ENCODE assay signal across 8 cellular contexts in genomic region chr4:48017108-48017527, GRCh38. TPM values are rescaled to one million over a fixed set of nuclear protein-coding genes. Genes with fewer than 3 reads are reported as not detected.
A peak's percentile ranks its signal among the peaks of the same experiment; 100 is the strongest.
DNase-seq lines count a peak whose midpoint lies in the region; ATAC-seq and TF ChIP-seq lines count a peak whose summit lies in the region.

No MANE protein-coding gene starts in this region.

- H3K27me3 ChIP-seq in GM06990 (replicated peaks; ENCODE audit: control insufficient read depth, insufficient read depth, low read length) (no peaks in the 10 kb centered on the region), IMR-90 (ENCODE audit: control insufficient read depth, insufficient read depth, low read length) (peaks cover 12% of the 10 kb centered on the region), esophagus (ENCODE audit: control insufficient read depth in 1 of 2, insufficient read depth in 2 of 2, low read length in 2 of 2) (no peaks in the 10 kb centered on the region), subcutaneous abdominal adipose tissue (ENCODE audit: control insufficient read depth in 5 of 5, insufficient read depth in 4 of 5, low read length in 5 of 5) (peaks cover 0 to 7% (median 0%) of the 10 kb centered on the region in 5 donors)

- H3K27me3 Mint-ChIP-seq in activated CD8-positive, alpha-beta T cell treated with anti-CD3 and anti-CD28 coated beads for 36 hours = peaks cover 16% of the 10 kb centered on the region
- peaks cover 29 to 35% of the 10 kb centered on the region in 2 donors for H3K27me3 Mint-ChIP-seq in natural killer cell (ENCODE audit: low read depth in 2 of 2)

- H3K4me1 ChIP-seq in IMR-90 (ENCODE audit: control insufficient read depth, insufficient read depth, low read length) (no peaks in the 10 kb centered on the region), esophagus (ENCODE audit: control insufficient read depth in 2 of 2, insufficient read depth in 2 of 2, low read length in 1 of 2) (no peaks in the 10 kb centered on the region), subcutaneous abdominal adipose tissue (ENCODE audit: control insufficient read depth in 5 of 5, insufficient read depth in 5 of 5, low read length in 5 of 5) (peaks cover 3 to 23% (median 18%) of the 10 kb centered on the region in 5 donors)

- H3K4me3 Mint-ChIP-seq in activated CD8-positive, alpha-beta T cell treated with anti-CD3 and anti-CD28 coated beads for 36 hours = peak overlapping the region; percentile 79
- peak overlapping the region; percentile 87 for H3K4me3 Mint-ChIP-seq in natural killer cell

- H3K79me1 ChIP-seq in IMR-90 (ENCODE audit: low read depth in 1 of 2, low read length in 2 of 2) = no peaks in the 10 kb centered on the region

- no peak overlapping the region for H3K56ac ChIP-seq in IMR-90 (ENCODE audit: extremely low read depth, insufficient read depth, low read length)

- peak overlapping the region; percentile 96 for H2AFZ ChIP-seq in IMR-90 (replicated peaks; ENCODE audit: low read length, poor library complexity)

- no peaks in the 10 kb centered on the region for H3K9me3 Mint-ChIP-seq in activated CD8-positive, alpha-beta T cell treated with anti-CD3 and anti-CD28 coated beads for 36 hours
- no peaks in the 10 kb centered on the region for H3K9me3 Mint-ChIP-seq in natural killer cell

- H3K18ac ChIP-seq in IMR-90 (ENCODE audit: low read depth, low read length) = no peak overlapping the region

- H3K4me2 ChIP-seq in IMR-90 (ENCODE audit: low read depth, low read length) = peak overlapping the region; percentile 83

- TF ChIP-seq CTCF in GM06990 (IDR thresholded peaks at IDR 0.05; ENCODE audit: insufficient read depth, low read length, poor library complexity, severe bottlenecking) (no peak), IMR-90 (conservative IDR thresholded peaks at IDR 0.05; ENCODE audit: low read depth, low read length) (no peak), natural killer cell (IDR thresholded peaks at IDR 0.05) (no peak)
- TF ChIP-seq CTCF in activated CD8-positive, alpha-beta T cell treated with anti-CD3 and anti-CD28 coated beads for 36 hours (IDR thresholded peaks at IDR 0.05) = no peak

- H3K36me3 ChIP-seq in GM06990 (ENCODE audit: control insufficient read depth, insufficient read depth, low read length) (no peaks in the 10 kb centered on the region), IMR-90 (ENCODE audit: control insufficient read depth, insufficient read depth, low read length) (no peaks in the 10 kb centered on the region), esophagus (ENCODE audit: control insufficient read depth in 2 of 2, insufficient read depth in 2 of 2, low read length in 1 of 2) (no peaks in the 10 kb centered on the region), subcutaneous abdominal adipose tissue (ENCODE audit: control insufficient read depth in 5 of 5, insufficient read depth in 5 of 5, low read length in 5 of 5) (no peaks in the 10 kb centered on the region)

- TF ChIP-seq RAD21 in IMR-90 (IDR thresholded peaks at IDR 0.05; ENCODE audit: low read length) = no peak

- DNase-seq in GM06990 (ENCODE audit: extremely low read depth, insufficient read length) (peak; percentile 43), IMR-90 (peak; percentile 66), natural killer cell (peak; percentile 20)
- DNase-seq in activated CD8-positive, alpha-beta T cell treated with anti-CD3 and anti-CD28 coated beads for 36 hours = peak; percentile 63

- peak overlapping the region; percentile 63 for H3K4me3 ChIP-seq in GM06990 (replicated peaks; ENCODE audit: low read depth, low read length)
- peak overlapping the region; percentile 44 for H3K4me3 ChIP-seq in IMR-90 (ENCODE audit: insufficient read depth, low read depth, low read length)
- H3K4me3 ChIP-seq in esophagus (ENCODE audit: low read depth in 1 of 2, low read length in 2 of 2) = peak overlapping the region; percentile 68 to 75
- peak overlapping the region; percentile 65 to 90 (median 74) for H3K4me3 ChIP-seq in subcutaneous abdominal adipose tissue (ENCODE audit: low read depth in 1 of 5, low read length in 5 of 5)

- CTCF ChIA-PET in IMR-90 (lab: Yijun Ruan, JAX) = no interaction called here
- CTCF ChIA-PET in activated CD8-positive, alpha-beta T cell treated with anti-CD3 and anti-CD28 coated beads for 36 hours (lab: Charles Lee) = interaction anchor here (1.6 to 4.2 kb wide), 4 partner anchors 14 to 73 kb away, joined by 4 to 44 read pairs (median 16); no protein-coding TSS in a partner anchor

- H2BK20ac ChIP-seq in IMR-90 (ENCODE audit: low read depth, low read length) = no peak overlapping the region

- peaks cover 25% of the 10 kb centered on the region for H3K4me1 Mint-ChIP-seq in activated CD8-positive, alpha-beta T cell treated with anti-CD3 and anti-CD28 coated beads for 36 hours (ENCODE audit: low read depth)
- H3K4me1 Mint-ChIP-seq in natural killer cell = peaks cover 6 to 21% of the 10 kb centered on the region in 2 donors

- H3K4ac ChIP-seq in IMR-90 (ENCODE audit: low read depth, low read length) = no peak overlapping the region; the same call in 1 of the 2 replicates

- H2BK5ac ChIP-seq in IMR-90 (ENCODE audit: low read depth, low read length, poor library complexity, severe bottlenecking) = no peak overlapping the region

- no peak overlapping the region for H3K23ac ChIP-seq in IMR-90 (ENCODE audit: low read depth, low read length)

- H4K5ac ChIP-seq in IMR-90 (ENCODE audit: low read depth, low read length) = no peak overlapping the region

- POLR2A ChIA-PET in IMR-90 (lab: Charles Lee; ENCODE audit: unreplicated experiment) = no interaction called here
- POLR2A ChIA-PET in activated CD8-positive, alpha-beta T cell treated with anti-CD3 and anti-CD28 coated beads for 36 hours (lab: Charles Lee) = no interaction called here

- no peaks in the 10 kb centered on the region for H3K9me3 ChIP-seq in IMR-90 (ENCODE audit: control insufficient read depth, insufficient read depth, low read length)
- no peaks in the 10 kb centered on the region for H3K9me3 ChIP-seq in esophagus (ENCODE audit: control insufficient read depth in 2 of 2, insufficient read depth in 1 of 2, low read depth in 1 of 2, low read length in 1 of 2)
- no peaks in the 10 kb centered on the region for H3K9me3 ChIP-seq in subcutaneous abdominal adipose tissue (ENCODE audit: control insufficient read depth in 5 of 5, low read length in 5 of 5)

- peak; percentile 64 for TF ChIP-seq POLR2A in IMR-90 (IDR thresholded peaks at IDR 0.05; ENCODE audit: low read depth, low read length)

- no peak overlapping the region for H2AK5ac ChIP-seq in IMR-90 (ENCODE audit: low read depth, low read length)

- H4K91ac ChIP-seq in IMR-90 (ENCODE audit: insufficient read depth, low read depth, low read length) = no peak overlapping the region

- 1% methylated on average over 26 of the region's 33 CpGs; no CpG with 5 or more reads in 1 of the 2 experiments for WGBS in IMR-90 (ENCODE audit: extremely low coverage in 2 of 2, insufficient read length in 1 of 2), 2 experiments
- 0 to 1% methylated on average over 33 of the region's 33 CpGs for WGBS in esophagus, 2 donors

- H3K9ac ChIP-seq in IMR-90 (ENCODE audit: low read depth, low read length) = no peak overlapping the region
- H3K9ac ChIP-seq in subcutaneous abdominal adipose tissue (ENCODE audit: low read length in 5 of 5) = peak overlapping the region; percentile 48 to 82 (median 61)

- H2BK15ac ChIP-seq in IMR-90 (ENCODE audit: low read depth, low read length) = no peak overlapping the region

- dilution Hi-C loops in IMR-90 (cut with HindIII; ENCODE audit: low sequenced_read_pairs, unreplicated experiment) = no loop called here

- no peak overlapping the region for H3K14ac ChIP-seq in IMR-90 (replicated peaks; ENCODE audit: low read depth, low read length)

- peak overlapping the region; percentile 42 for H3K27ac Mint-ChIP-seq in activated CD8-positive, alpha-beta T cell treated with anti-CD3 and anti-CD28 coated beads for 36 hours
- no peak overlapping the region for H3K27ac Mint-ChIP-seq in natural killer cell

- H3K9me1 ChIP-seq in IMR-90 (ENCODE audit: insufficient read depth, low read length) = no peaks in the 10 kb centered on the region; the same call in 1 of the 2 replicates

- no peak overlapping the region for H2BK120ac ChIP-seq in IMR-90 (ENCODE audit: low read depth, low read length)

- H2AK9ac ChIP-seq in IMR-90 (replicated peaks; ENCODE audit: low read depth, low read length, poor library complexity) = peak overlapping the region; percentile 55

- no peak overlapping the region for H4K8ac ChIP-seq in IMR-90 (ENCODE audit: low read depth in 2 of 2, low read length in 2 of 2)

- no peaks in the 10 kb centered on the region for H3K36me3 Mint-ChIP-seq in activated CD8-positive, alpha-beta T cell treated with anti-CD3 and anti-CD28 coated beads for 36 hours (ENCODE audit: low read depth)
- H3K36me3 Mint-ChIP-seq in natural killer cell = no peaks in the 10 kb centered on the region

- intact Hi-C loops in IMR-90 (cut with micrococcal nuclease) (loop anchor here (5.0 kb wide), 2 partner anchors 70 to 125 kb away; no protein-coding TSS in a partner anchor), natural killer cell (cut with micrococcal nuclease) (no loop called here)
- intact Hi-C loops in activated CD8-positive, alpha-beta T cell treated with anti-CD3 and anti-CD28 coated beads for 36 hours (cut with micrococcal nuclease) = loop anchor here (5.0 kb wide), 1 partner anchor 70 kb away; no protein-coding TSS in a partner anchor

- in situ Hi-C loops in IMR-90 (cut with MboI; ENCODE audit: low sequenced_read_pairs) = no loop called here

- ATAC-seq in IMR-90 (ENCODE audit: low read depth) = peak; percentile 73
- peak; percentile 45 for ATAC-seq in activated CD8-positive, alpha-beta T cell treated with anti-CD3 and anti-CD28 coated beads for 36 hours
- ATAC-seq in natural killer cell = peak; percentile 7 to 19 (median 18)
- no peak for ATAC-seq in GM19397 (IDR thresholded peaks at IDR 0.05; ENCODE audit: unreplicated experiment)
- ATAC-seq in GM21576 (IDR thresholded peaks at IDR 0.05; ENCODE audit: unreplicated experiment) = no peak

- BruUV-seq in IMR-90 (replicated peaks; lab: Mats Ljungman, UMichigan) = no TSS peak

- no peaks in the 10 kb centered on the region for H4K20me1 ChIP-seq in IMR-90 (ENCODE audit: insufficient read depth, low read length)

- H3K27ac ChIP-seq in IMR-90 (ENCODE audit: insufficient read depth, low read length) = no peak overlapping the region
- peak overlapping the region; percentile 98 for H3K27ac ChIP-seq in esophagus (ENCODE audit: low read depth in 2 of 2, low read length in 1 of 2)
- no peak overlapping the region for H3K27ac ChIP-seq in subcutaneous abdominal adipose tissue (ENCODE audit: low read depth, low read length)

RNA-seq across cellular contexts. Expression of gene NIPAL1, which starts 0.5 kb away (rescaled TPM):
- total RNA-seq in IMR-90 (2012; rRNA removed) (1.1 TPM in 2 replicates), natural killer cell (1 to 10 TPM in 1 of 3 donors, not detected in 2; 1.4 TPM)
- polyA plus RNA-seq in IMR-90 (2012; rRNA removed) (0.89 and 0.93 TPM in 2 replicates), esophagus (10 to 100 TPM in 1 of 2 donors, 1 to 10 TPM in 1; 9.2 to 20.2 TPM)
- polyA plus RNA-seq in IMR-90 (2012; cell fraction: cytosol; rRNA removed) = 0.38 and 0.83 TPM in 2 replicates
- 0.35 and 0.53 TPM in 2 replicates for polyA plus RNA-seq in IMR-90 (2012; cell fraction: nucleus; rRNA removed; ENCODE audit: low replicate concordance)
- 1 to 10 TPM; 1.1 to 1.9 TPM for total RNA-seq in activated CD8-positive, alpha-beta T cell treated with anti-CD3 and anti-CD28 coated beads for 36 hours

RNA-seq across cellular contexts. Expression of gene CNGA1, which starts 0.6 kb away (rescaled TPM):
- not detected in 2 replicates for total RNA-seq in IMR-90 (2012; rRNA removed)
- polyA plus RNA-seq in IMR-90 (2012; rRNA removed) = not detected in 2 replicates
- polyA plus RNA-seq in IMR-90 (2012; cell fraction: cytosol; rRNA removed) = not detected in 2 replicates
- polyA plus RNA-seq in IMR-90 (2012; cell fraction: nucleus; rRNA removed; ENCODE audit: low replicate concordance) = not detected in 2 replicates
- total RNA-seq in activated CD8-positive, alpha-beta T cell treated with anti-CD3 and anti-CD28 coated beads for 36 hours = under 1 TPM in 1 of 2 experiments, not detected in 1; 0.50 TPM
- polyA plus RNA-seq in esophagus = 1 to 10 TPM; 3.4 to 8.8 TPM
- total RNA-seq in natural killer cell = not detected

Comparison
In these comparisons a context has a peak if more than half of its experiments do, and no peak if none do; other contexts are left out.
1. ATAC-seq: peak in IMR-90 (single experiment), activated CD8-positive, alpha-beta T cell treated with anti-CD3 and anti-CD28 coated beads for 36 hours (single experiment) and natural killer cell (3 of 3); none in GM19397 (single experiment) and GM21576 (single experiment).
2. H3K27ac ChIP-seq: peak in esophagus (2 of 2); none in IMR-90 (single experiment) and subcutaneous abdominal adipose tissue (single experiment).
3. Peak in every context shown above with its lines, with median percentiles within 50 percentile points of each other: DNase-seq and H3K4me3 ChIP-seq.